In genomic region chr1:234760303-234760723, GRCh38 we compare ENCODE assay signal across 16 cellular contexts.
DNase-seq lines count a peak whose midpoint lies in the region; ATAC-seq and TF ChIP-seq lines count a peak whose summit lies in the region.
"Had no signal": no experiment of that assay in that cellular context is flagged by ENCODE, and none has a peak within 500 bp of the region (broad histone marks: within the 10 kb centered on the region; RNA-seq: fewer than 3 reads in every experiment).

No MANE protein-coding gene starts in this region.

- no peak overlapping the region for H2BK5ac ChIP-seq in H9 (ENCODE audit: insufficient read length, low read length)

- H3K4ac ChIP-seq in H9 (ENCODE audit: low read depth, low read length) = no peak overlapping the region

- H3K4me1 Mint-ChIP-seq in CD4-positive, CD25-positive, alpha-beta regulatory T cell = peaks cover 0 to 49% (median 22%) of the 10 kb centered on the region in 4 donors
- H3K4me1 Mint-ChIP-seq in H9 (peaks cover 18 to 20% of the 10 kb centered on the region in 2 experiments), WTC11 (peaks cover 26% of the 10 kb centered on the region), Calu3 (ENCODE audit: low read depth, unreplicated experiment) (peaks cover 9% of the 10 kb centered on the region)

- H3K79me1 ChIP-seq in H9 (ENCODE audit: insufficient read depth, low read depth, low read length, poor library complexity, severe bottlenecking) = no peaks in the 10 kb centered on the region

- H3K9ac ChIP-seq in H9 (ENCODE audit: extremely low read depth, insufficient read length, low read length) = no peak overlapping the region

- no TSS peak for BruUV-seq in Calu3 (replicated peaks; lab: Mats Ljungman, UMichigan)

- no peak for ATAC-seq in CD4-positive, CD25-positive, alpha-beta regulatory T cell (ENCODE audit: low read depth in 2 of 2)
- ATAC-seq in WTC11 = peak; percentile 90
- ATAC-seq in lower lobe of right lung = peak; percentile 20 to 29
- ATAC-seq in HG03565 (IDR thresholded peaks at IDR 0.05; ENCODE audit: unreplicated experiment) = no peak
- no peak for ATAC-seq in HG03097 (IDR thresholded peaks at IDR 0.05; ENCODE audit: low FRiP score, unreplicated experiment)
- ATAC-seq: activated naive CD4-positive, alpha-beta T cell treated with anti-CD3 and anti-CD28 coated beads, Interleukin-2, amount 50 U/mL, for 72 hours had no signal

- no peak for DNase-seq in CD4-positive, CD25-positive, alpha-beta regulatory T cell
- peak; percentile 68 for DNase-seq in H9
- no peak for DNase-seq in WTC11 (ENCODE audit: low spot score)
- DNase-seq in lower lobe of right lung = no peak
- no peak for DNase-seq in AG08396 (ENCODE audit: low spot score)
- no peak for DNase-seq in Calu3
- DNase-seq: activated CD8-positive, alpha-beta memory T cell treated with anti-CD3 and anti-CD28 coated beads, Interleukin-2, amount 50 U/mL, for 4 hours; C1 segment of cervical spinal cord; NCI-H2107; SHP77 treated with DMSO at 0.1 percent for 48 hours; stimulated activated CD4-positive, alpha-beta T cell treated with anti-CD3 and anti-CD28 coated beads, Interleukin-2, amount 100 ng/mL, for 48 hours; tibial artery had no signal

- H2AFZ ChIP-seq in H9 (ENCODE audit: low read length) = no peak overlapping the region

- peaks cover 0 to 2% (median 0%) of the 10 kb centered on the region in 7 donors for H3K9me3 Mint-ChIP-seq in CD4-positive, CD25-positive, alpha-beta regulatory T cell
- H3K9me3 Mint-ChIP-seq in H9 (peaks cover 0 to 7% of the 10 kb centered on the region in 2 experiments; a peak in 3 of 5 replicates), WTC11 (peaks cover 11% of the 10 kb centered on the region), Calu3 (ENCODE audit: low read depth, unreplicated experiment) (no peaks in the 10 kb centered on the region)

- no peak overlapping the region for H2BK12ac ChIP-seq in H9 (ENCODE audit: insufficient read length, low read depth, low read length)

- no CpG with 5 or more reads among the region's 6 CpGs for WGBS in H9 (ENCODE audit: extremely low coverage, insufficient read length, low lambda C conversion rate)

- peaks cover 4% of the 10 kb centered on the region for H3K36me3 Mint-ChIP-seq in CD4-positive, CD25-positive, alpha-beta regulatory T cell
- H3K36me3 Mint-ChIP-seq in H9 (ENCODE audit: insufficient read depth in 1 of 3, low read depth in 3 of 3) (no peaks in the 10 kb centered on the region), WTC11 (no peaks in the 10 kb centered on the region), Calu3 (ENCODE audit: insufficient read depth, unreplicated experiment) (no peaks in the 10 kb centered on the region)

- no peaks in the 10 kb centered on the region for H3K23me2 ChIP-seq in H9 (ENCODE audit: insufficient read length, low read depth, low read length, poor library complexity, severe bottlenecking)

- H3K23ac ChIP-seq in H9 (ENCODE audit: insufficient read length, low read depth, low read length) = no peak overlapping the region

- no peaks in the 10 kb centered on the region for H3K79me2 ChIP-seq in H9 (ENCODE audit: insufficient read depth, low read length)

- no peak overlapping the region for H4K8ac ChIP-seq in H9 (replicated peaks; ENCODE audit: insufficient read length, low read depth, low read length)

- H3T11ph ChIP-seq in H9 (ENCODE audit: low read length) = no peak overlapping the region

- H3K4me3 ChIP-seq in CD4-positive, CD25-positive, alpha-beta regulatory T cell (ENCODE audit: low read depth, low read length) = no peak overlapping the region
- H3K4me3 ChIP-seq in lower lobe of right lung = no peak overlapping the region
- H3K4me3 ChIP-seq: cardiac muscle cell, tibial artery had no signal

- no peaks in the 10 kb centered on the region for H3K9me3 ChIP-seq in CD4-positive, CD25-positive, alpha-beta regulatory T cell (ENCODE audit: control insufficient read depth in 2 of 2, low read length in 2 of 2)
- H3K9me3 ChIP-seq in H9 (ENCODE audit: control insufficient read depth, low read depth, low read length) = no peaks in the 10 kb centered on the region
- H3K9me3 ChIP-seq in lower lobe of right lung = no peaks in the 10 kb centered on the region
- H3K9me3 ChIP-seq: tibial artery had no signal

- H3K27ac Mint-ChIP-seq in CD4-positive, CD25-positive, alpha-beta regulatory T cell = peak overlapping the region in 2 of 3 donors; percentile 78 to 92
- peak overlapping the region; percentile 16 to 93 (median 81); a peak in 5 of 7 replicates for H3K27ac Mint-ChIP-seq in H9
- peak overlapping the region; percentile 86 for H3K27ac Mint-ChIP-seq in WTC11
- H3K27ac Mint-ChIP-seq in Calu3 (ENCODE audit: unreplicated experiment) = no peak overlapping the region
- H3K27ac Mint-ChIP-seq: activated naive CD4-positive, alpha-beta T cell treated with anti-CD3 and anti-CD28 coated beads, Interleukin-2, amount 50 U/mL, for 72 hours had no signal

- no peak overlapping the region for H3K14ac ChIP-seq in H9 (ENCODE audit: insufficient read depth, low read length)

- H4K5ac ChIP-seq in H9 (ENCODE audit: insufficient read length, low read depth, low read length) = no peak overlapping the region

- intact Hi-C loops in lower lobe of right lung (cut with DNase I) = no loop called here
- intact Hi-C loops in Calu3 (cut with micrococcal nuclease; ENCODE audit: unreplicated experiment) = no loop called here

- H3K27me3 Mint-ChIP-seq in CD4-positive, CD25-positive, alpha-beta regulatory T cell = peaks cover 9% of the 10 kb centered on the region
- H3K27me3 Mint-ChIP-seq in H9 (ENCODE audit: low read depth) = peaks cover 4% of the 10 kb centered on the region
- H3K27me3 Mint-ChIP-seq in WTC11 (ENCODE audit: low read depth) = no peaks in the 10 kb centered on the region; the same call in 1 of the 2 replicates
- H3K27me3 Mint-ChIP-seq in Calu3 (ENCODE audit: unreplicated experiment) = no peaks in the 10 kb centered on the region

- no peak for TF ChIP-seq CTCF in H9 (conservative IDR thresholded peaks at IDR 0.05)
- no peak for TF ChIP-seq CTCF in WTC11 (IDR thresholded peaks at IDR 0.05)
- TF ChIP-seq CTCF in lower lobe of right lung (IDR thresholded peaks at IDR 0.05) = no peak
- TF ChIP-seq CTCF in Calu3 (IDR thresholded peaks at IDR 0.05; ENCODE audit: unreplicated experiment) = no peak

- H3K4me3 Mint-ChIP-seq in CD4-positive, CD25-positive, alpha-beta regulatory T cell = peak overlapping the region in 1 of 4 donors; percentile 9
- H3K4me3 Mint-ChIP-seq in H9 (peak overlapping the region in 1 of 2 experiments; percentile 61; a peak in 3 of 5 replicates), WTC11 (no peak overlapping the region), Calu3 (ENCODE audit: low read depth, unreplicated experiment) (no peak overlapping the region)

- H3K4me1 ChIP-seq in CD4-positive, CD25-positive, alpha-beta regulatory T cell (ENCODE audit: control insufficient read depth, insufficient read depth, low read length, poor library complexity, severe bottlenecking) = peaks cover 23% of the 10 kb centered on the region
- H3K4me1 ChIP-seq in H9 (ENCODE audit: insufficient read depth, low read length) (peaks cover 7% of the 10 kb centered on the region; the same call in 1 of the 2 replicates), lower lobe of right lung (peaks cover 12% of the 10 kb centered on the region)

- H4K20me1 ChIP-seq in H9 (ENCODE audit: control insufficient read depth, insufficient read depth, insufficient read length) = no peaks in the 10 kb centered on the region

- POLR2A ChIA-PET in WTC11 (lab: Charles Lee) = interaction anchor here (0.6 to 0.8 kb wide), 2 partner anchors 36 to 1692 kb away, joined by 3 to 4 read pairs; no protein-coding TSS in a partner anchor

- H3K18ac ChIP-seq in H9 (ENCODE audit: insufficient read length, low read depth, low read length) = no peak overlapping the region

- no peak overlapping the region for H2BK20ac ChIP-seq in H9 (ENCODE audit: low read depth, low read length, poor library complexity, severe bottlenecking)

- no peaks in the 10 kb centered on the region for H3K27me3 ChIP-seq in CD4-positive, CD25-positive, alpha-beta regulatory T cell (ENCODE audit: control insufficient read depth, insufficient read depth, low read length)
- H3K27me3 ChIP-seq in H9 (ENCODE audit: insufficient read depth, low read length) (no peaks in the 10 kb centered on the region), lower lobe of right lung (ENCODE audit: low read depth) (no peaks in the 10 kb centered on the region)
- H3K27me3 ChIP-seq: cardiac muscle cell, tibial artery had no signal

- H3K27ac ChIP-seq in CD4-positive, CD25-positive, alpha-beta regulatory T cell (ENCODE audit: insufficient read depth, low read length, poor library complexity, severe bottlenecking) = no peak overlapping the region
- H3K27ac ChIP-seq in H9 (ENCODE audit: insufficient read length, low read depth, low read length) = no peak overlapping the region
- no peak overlapping the region for H3K27ac ChIP-seq in lower lobe of right lung
- H3K27ac ChIP-seq: cardiac muscle cell, tibial artery had no signal

- no peak overlapping the region for H3K4me2 ChIP-seq in H9 (ENCODE audit: insufficient read depth, insufficient read length, low read length)

- no peak overlapping the region for H2AK5ac ChIP-seq in H9 (ENCODE audit: insufficient read length, low read length)

- no peak overlapping the region for H2BK120ac ChIP-seq in H9 (ENCODE audit: low read depth, low read length, poor library complexity, severe bottlenecking)

- CTCF ChIA-PET in WTC11 (lab: Charles Lee) = interaction anchor here (0.5 to 1.4 kb wide), 5 partner anchors 16 to 333 kb away, joined by 3 to 5 read pairs (median 3); no protein-coding TSS in a partner anchor
- CTCF ChIA-PET in Calu3 (lab: Charles Lee) = no interaction called here

- H2BK15ac ChIP-seq in H9 (ENCODE audit: low read depth, low read length) = no peak overlapping the region

- H3K36me3 ChIP-seq in CD4-positive, CD25-positive, alpha-beta regulatory T cell (ENCODE audit: control insufficient read depth, insufficient read depth, low read length) = no peaks in the 10 kb centered on the region
- no peaks in the 10 kb centered on the region for H3K36me3 ChIP-seq in lower lobe of right lung
- H3K36me3 ChIP-seq: cardiac muscle cell, tibial artery had no signal

- H4K91ac ChIP-seq in H9 (ENCODE audit: insufficient read length, low read depth, low read length) = no peak overlapping the region

- H3K56ac ChIP-seq in H9 (ENCODE audit: insufficient read length, low read depth, low read length) = no peak overlapping the region

TF ChIP-seq in WTC11, 78 proteins besides CTCF, POLR2A, EP300 and RAD21 (continues in another document):
- no peak for TF ChIP-seq JUN (CRISPR knock-in tag; IDR thresholded peaks at IDR 0.05)
- TF ChIP-seq MLX (CRISPR knock-in tag; IDR thresholded peaks at IDR 0.05) = no peak
- TF ChIP-seq TP53 (CRISPR knock-in tag; IDR thresholded peaks at IDR 0.05) = no peak

Comparison
In these comparisons a context has a peak if more than half of its experiments do, and no peak if none do; other contexts are left out.
1. ATAC-seq: peak in WTC11 (single experiment) and lower lobe of right lung (2 of 2); none in CD4-positive, CD25-positive, alpha-beta regulatory T cell (0 of 2), HG03565 (single experiment) and HG03097 (single experiment).